In genomic region chr6:105460860-105461259, GRCh38 we compare ENCODE assay signal across 23 cellular contexts.
"Had no signal": no experiment of that assay in that cellular context is flagged by ENCODE, and none has a peak within 500 bp of the region (broad histone marks: within the 10 kb centered on the region; RNA-seq: fewer than 3 reads in every experiment).

No MANE protein-coding gene starts in this region.

- H3K4me3 Mint-ChIP-seq: memory B cell; mesothelial cell of epicardium; naive B cell; nephron progenitor cell; stimulated activated memory B cell treated with anti-CD40 and anti-IgM and Interleukin-4, amounts not matched to agents 10 μg/mL and 1 μg/mL and 100 μg/mL, for 72 hours; type B pancreatic cell had no signal

- H3K36me3 Mint-ChIP-seq: stimulated activated memory B cell treated with anti-CD40 and anti-IgM and Interleukin-4, amounts not matched to agents 10 μg/mL and 1 μg/mL and 100 μg/mL, for 72 hours; type B pancreatic cell had no signal

- H3K4me3 ChIP-seq: coronary artery, lung, mucosa of descending colon, prostate gland, right atrium auricular region, sigmoid colon, testis, tibial artery had no signal

- DNase-seq: dermis blood vessel endothelial cell; effector memory CD4-positive, alpha-beta T cell; kidney; mucosa of descending colon; naive B cell; nephron progenitor cell; nucleus accumbens; sigmoid colon; stimulated activated CD4-positive, alpha-beta T cell treated with anti-CD3 and anti-CD28 coated beads, Interleukin-2, amount 100 ng/mL, for 24 hours; stimulated activated CD4-positive, alpha-beta T cell treated with anti-CD3 and anti-CD28 coated beads, Interleukin-4, amount 100 ng/mL, for 24 hours; stimulated activated naive CD8-positive, alpha-beta T cell treated with anti-CD3 and anti-CD28 coated beads, Interleukin-15, Interleukin-2, amounts not matched to agents 100 U/mL and 50 U/mL, for 24 hours; substantia nigra; testis; tibial artery had no signal

- ATAC-seq: left lobe of liver; mucosa of descending colon; stimulated activated memory B cell treated with anti-CD40 and anti-IgM and Interleukin-4, amounts not matched to agents 10 μg/mL and 1 μg/mL and 100 μg/mL, for 72 hours; stimulated activated naive CD8-positive, alpha-beta T cell treated with anti-CD3 and anti-CD28 coated beads, Interleukin-15, Interleukin-2, amounts not matched to agents 100 U/mL and 50 U/mL, for 24 hours had no signal

- H3K27me3 ChIP-seq: right atrium auricular region, sigmoid colon, testis, tibial artery had no signal

- H3K27ac ChIP-seq: coronary artery, prostate gland, right atrium auricular region, sigmoid colon, testis, tibial artery had no signal

- H3K4me1 ChIP-seq: prostate gland, right atrium auricular region, sigmoid colon, testis, tibial artery had no signal

- H3K27ac Mint-ChIP-seq: memory B cell; mesothelial cell of epicardium; nephron progenitor cell; stimulated activated memory B cell treated with anti-CD40 and anti-IgM and Interleukin-4, amounts not matched to agents 10 μg/mL and 1 μg/mL and 100 μg/mL, for 72 hours; type B pancreatic cell had no signal

- H3K36me3 ChIP-seq: prostate gland, right atrium auricular region, sigmoid colon, tibial artery had no signal

- H3K9me3 ChIP-seq: prostate gland, testis had no signal

- H3K4me1 Mint-ChIP-seq: mesothelial cell of epicardium, naive B cell, nephron progenitor cell had no signal

- H3K27me3 Mint-ChIP-seq: type B pancreatic cell had no signal
